9 cellular contexts compared by ENCODE assay signal in genomic region chr2:236968101-236968886, GRCh38.
DNase-seq lines count a peak whose midpoint lies in the region; ATAC-seq lines count a peak whose summit lies in the region.
"Had no signal": no experiment of that assay in that cellular context is flagged by ENCODE, and none has a peak within 500 bp of the region (broad histone marks: within the 10 kb centered on the region; RNA-seq: fewer than 3 reads in every experiment).

No MANE protein-coding gene starts in this region.

- peak; percentile 5 for DNase-seq in activated CD4-positive, alpha-beta T cell treated with anti-CD3 and anti-CD28 coated beads for 48 hours
- DNase-seq in activated CD4-positive, alpha-beta T cell treated with anti-CD3 and anti-CD28 coated beads for 1 hour, result no peak
- DNase-seq in activated naive CD4-positive, alpha-beta T cell treated with anti-CD3 and anti-CD28 coated beads, Interleukin-2, amount 10 ng/mL, durations not matched to agents 7 days and 5 days, result peak; percentile 64
- DNase-seq in trophoblast cell (no peak), NCI-H187 treated with DMSO at 0.1 percent for 48 hours (lab: John Stamatoyannopoulos, UW) (no peak), cerebellum (ENCODE audit: low spot score) (no peak)
- no peak for DNase-seq in stimulated activated CD8-positive, alpha-beta memory T cell treated with anti-CD3 and anti-CD28 coated beads, Interleukin-4, amount 100 ng/mL, for 48 hours

- no peaks in the 10 kb centered on the region for H3K36me3 ChIP-seq in trophoblast cell (ENCODE audit: control insufficient read depth in 1 of 2, insufficient read depth in 2 of 2, low read length in 2 of 2)

- no peaks in the 10 kb centered on the region for H3K9me3 Mint-ChIP-seq in activated naive CD4-positive, alpha-beta T cell treated with anti-CD3 and anti-CD28 coated beads, Interleukin-2, amount 10 ng/mL, durations not matched to agents 7 days and 5 days

- no peak overlapping the region for H3K9ac ChIP-seq in trophoblast cell (ENCODE audit: low read length)

- peaks cover 12% of the 10 kb centered on the region for H3K27me3 Mint-ChIP-seq in activated naive CD4-positive, alpha-beta T cell treated with anti-CD3 and anti-CD28 coated beads, Interleukin-2, amount 10 ng/mL, durations not matched to agents 7 days and 5 days

- no peak overlapping the region for H4K8ac ChIP-seq in trophoblast cell (ENCODE audit: low read depth, low read length)

- no peaks in the 10 kb centered on the region for H3K79me2 ChIP-seq in trophoblast cell (ENCODE audit: control insufficient read depth, insufficient read depth, low read length, poor library complexity)

- no peak overlapping the region for H2BK5ac ChIP-seq in trophoblast cell (ENCODE audit: low read depth, low read length, poor library complexity)

- peaks cover 22 to 25% of the 10 kb centered on the region in 2 experiments for H3K4me1 ChIP-seq in trophoblast cell (ENCODE audit: control insufficient read depth in 1 of 2, insufficient read depth in 2 of 2, low read length in 2 of 2)

- peak overlapping the region; percentile 23 for H4K91ac ChIP-seq in trophoblast cell (ENCODE audit: low read depth, low read length)

- H3K27me3 ChIP-seq in trophoblast cell (ENCODE audit: insufficient read depth, low read length), result no peaks in the 10 kb centered on the region

- H3K14ac ChIP-seq in trophoblast cell (ENCODE audit: low read length), result no peak overlapping the region

- no peak overlapping the region for H3K27ac ChIP-seq in trophoblast cell (ENCODE audit: low read depth, low read length)

- H3K27ac Mint-ChIP-seq in activated naive CD4-positive, alpha-beta T cell treated with anti-CD3 and anti-CD28 coated beads, Interleukin-2, amount 10 ng/mL, durations not matched to agents 7 days and 5 days, result peak overlapping the region; percentile 91

- no peak overlapping the region for H2AFZ ChIP-seq in trophoblast cell (ENCODE audit: insufficient read depth, low read length, poor library complexity)

- peak overlapping the region; percentile 52 for H2BK120ac ChIP-seq in trophoblast cell (ENCODE audit: insufficient read depth, low read length, poor library complexity)

- H3K23ac ChIP-seq in trophoblast cell (ENCODE audit: low read length), result no peak overlapping the region

- peaks cover 48% of the 10 kb centered on the region for H3K4me1 Mint-ChIP-seq in activated naive CD4-positive, alpha-beta T cell treated with anti-CD3 and anti-CD28 coated beads, Interleukin-2, amount 10 ng/mL, durations not matched to agents 7 days and 5 days

- WGBS in trophoblast cell (ENCODE audit: extremely low coverage, insufficient coverage, insufficient read length), result no CpG with 5 or more reads among the region's 10 CpGs

- H3K4me3 Mint-ChIP-seq in activated naive CD4-positive, alpha-beta T cell treated with anti-CD3 and anti-CD28 coated beads, Interleukin-2, amount 10 ng/mL, durations not matched to agents 7 days and 5 days, result peak overlapping the region; percentile 26

- no peaks in the 10 kb centered on the region for H3K9me3 ChIP-seq in trophoblast cell (ENCODE audit: insufficient read depth, low read depth, low read length)

- H3K18ac ChIP-seq in trophoblast cell (ENCODE audit: low read length), result no peak overlapping the region

- no peak overlapping the region for H2BK12ac ChIP-seq in trophoblast cell (ENCODE audit: low read length)

- H3K4me2 ChIP-seq in trophoblast cell (ENCODE audit: low read length), result no peak overlapping the region

- no peak overlapping the region for H2AK5ac ChIP-seq in trophoblast cell (ENCODE audit: low read length)

- peaks cover 11% of the 10 kb centered on the region for H3K79me1 ChIP-seq in trophoblast cell (ENCODE audit: low read length)

- H3K4me3 ChIP-seq in trophoblast cell (ENCODE audit: low read depth, low read length), result no peak overlapping the region

- CTCF ChIA-PET in activated naive CD4-positive, alpha-beta T cell treated with anti-CD3 and anti-CD28 coated beads, Interleukin-2, amount 10 ng/mL, durations not matched to agents 7 days and 5 days (lab: Charles Lee), result interaction anchor here (0.5 kb wide), 1 partner anchor 40 kb away, joined by 3 read pairs; no protein-coding TSS in a partner anchor

- H4K12ac ChIP-seq in trophoblast cell (ENCODE audit: low read depth, low read length), result no peak overlapping the region

- no peak overlapping the region for H3K4ac ChIP-seq in trophoblast cell (ENCODE audit: low read depth, low read length)

- H3K36me3 Mint-ChIP-seq in activated naive CD4-positive, alpha-beta T cell treated with anti-CD3 and anti-CD28 coated beads, Interleukin-2, amount 10 ng/mL, durations not matched to agents 7 days and 5 days, result no peaks in the 10 kb centered on the region

- ATAC-seq in HG03175 (IDR thresholded peaks at IDR 0.05; ENCODE audit: unreplicated experiment), result peak; percentile 79
- ATAC-seq: SK-N-SH treated with all-trans-retinoic acid at 6 μM for 48 hours had no signal

Comparison
In these comparisons a context has a peak if more than half of its experiments do, and no peak if none do; other contexts are left out.
1. DNase-seq: peak in activated CD4-positive, alpha-beta T cell treated with anti-CD3 and anti-CD28 coated beads for 48 hours (single experiment) and activated naive CD4-positive, alpha-beta T cell treated with anti-CD3 and anti-CD28 coated beads, Interleukin-2, amount 10 ng/mL, durations not matched to agents 7 days and 5 days (single experiment); none in activated CD4-positive, alpha-beta T cell treated with anti-CD3 and anti-CD28 coated beads for 1 hour (single experiment), trophoblast cell (0 of 2), NCI-H187 treated with DMSO at 0.1 percent for 48 hours (single experiment), stimulated activated CD8-positive, alpha-beta memory T cell treated with anti-CD3 and anti-CD28 coated beads, Interleukin-4, amount 100 ng/mL, for 48 hours (single experiment) and cerebellum (single experiment).